In genomic region chr4:7161721-7162214, GRCh38 we compare ENCODE assay signal across 16 cellular contexts. TPM values are rescaled to one million over a fixed set of nuclear protein-coding genes. Genes with fewer than 3 reads are reported as not detected.
A peak's percentile ranks its signal among the peaks of the same experiment; 100 is the strongest.
DNase-seq lines count a peak whose midpoint lies in the region; TF ChIP-seq lines count a peak whose summit lies in the region.
"Had no signal": no experiment of that assay in that cellular context is flagged by ENCODE, and none has a peak within 500 bp of the region (broad histone marks: within the 10 kb centered on the region; RNA-seq: fewer than 3 reads in every experiment).

No MANE protein-coding gene starts in this region.

- peaks cover 9% of the 10 kb centered on the region for H3K4me1 ChIP-seq in suprapubic skin
- H3K4me1 ChIP-seq: gastrocnemius medialis had no signal

- H3K9me3 ChIP-seq in suprapubic skin = no peaks in the 10 kb centered on the region
- H3K9me3 ChIP-seq: gastrocnemius medialis had no signal

- H3K4me3 ChIP-seq in cardiac fibroblast (replicated peaks in 1 of 2; ENCODE audit: low read depth in 2 of 2, low read length in 2 of 2) (no peak overlapping the region), suprapubic skin (no peak overlapping the region)
- H3K4me3 ChIP-seq: gastrocnemius medialis, SK-N-MC had no signal

- no peaks in the 10 kb centered on the region for H3K36me3 ChIP-seq in suprapubic skin
- H3K36me3 ChIP-seq: gastrocnemius medialis had no signal

- no peak for TF ChIP-seq EP300 in suprapubic skin (IDR thresholded peaks at IDR 0.05)

- no peak overlapping the region for H3K27ac ChIP-seq in suprapubic skin
- H3K27ac ChIP-seq: gastrocnemius medialis, SK-N-MC had no signal

- peaks cover 3% of the 10 kb centered on the region for H3K27me3 ChIP-seq in suprapubic skin
- H3K27me3 ChIP-seq: gastrocnemius medialis had no signal

- WGBS in suprapubic skin = 74% methylated on average over 6 of the region's 6 CpGs

- no peak for TF ChIP-seq POLR2A in suprapubic skin (IDR thresholded peaks at IDR 0.05)

- peak; percentile 27 for DNase-seq in activated effector memory CD4-positive, alpha-beta T cell treated with anti-CD3 and anti-CD28 coated beads, Interleukin-2, amount 50 U/mL, for 16 hours
- DNase-seq in activated effector memory CD4-positive, alpha-beta T cell treated with Interleukin-2 at 50 U/mL for 16 hours = no peak
- peak; percentile 8 to 68 for DNase-seq in cardiac fibroblast (ENCODE audit: low read depth in 2 of 2)
- DNase-seq in medulla oblongata (ENCODE audit: extremely low spot score) = peak; percentile 47
- peak; percentile 40 to 54 for DNase-seq in suprapubic skin (ENCODE audit: low spot score in 2 of 2)
- DNase-seq in activated CD4-positive, alpha-beta T cell treated with anti-CD3 and anti-CD28 coated beads, Interleukin-2, amount 50 U/mL, for 48 hours = no peak
- no peak for DNase-seq in NOMO-1 treated with DMSO at 0.1 percent for 48 hours (lab: John Stamatoyannopoulos, UW; ENCODE audit: unreplicated experiment)
- no peak for DNase-seq in NCI-H1694 (lab: John Stamatoyannopoulos, UW)
- DNase-seq: activated B cell treated with CpG ODN at 0.5 μM for 24 hours; activated naive CD8-positive, alpha-beta T cell treated with anti-CD3 and anti-CD28 coated beads, Interleukin-2, amount 50 U/mL, for 24 hours; effector CD4-positive, alpha-beta T cell; naive thymus-derived CD4-positive, alpha-beta T cell; NCI-H1048; small intestine had no signal

- TF ChIP-seq CTCF in cardiac fibroblast (IDR thresholded peaks at IDR 0.05; ENCODE audit: low read depth, low read length) = no peak
- TF ChIP-seq CTCF in suprapubic skin (IDR thresholded peaks at IDR 0.05) = no peak

RNA-seq across cellular contexts. Expression of gene SORCS2, which starts 30.6 kb away (rescaled TPM):
- total RNA-seq in suprapubic skin = 1 to 10 TPM in 3 of 4 donors, under 1 TPM in 1; 0.94 to 4.6 (median 1.3) TPM
- total RNA-seq: activated B cell treated with CpG ODN at 0.5 μM for 24 hours had no signal

Comparison
In these comparisons a context has a peak if more than half of its experiments do, and no peak if none do; other contexts are left out.
1. DNase-seq: peak in activated effector memory CD4-positive, alpha-beta T cell treated with anti-CD3 and anti-CD28 coated beads, Interleukin-2, amount 50 U/mL, for 16 hours (single experiment), cardiac fibroblast (2 of 2), medulla oblongata (single experiment) and suprapubic skin (2 of 2); none in activated effector memory CD4-positive, alpha-beta T cell treated with Interleukin-2 at 50 U/mL for 16 hours (single experiment), activated CD4-positive, alpha-beta T cell treated with anti-CD3 and anti-CD28 coated beads, Interleukin-2, amount 50 U/mL, for 48 hours (0 of 2), NOMO-1 treated with DMSO at 0.1 percent for 48 hours (single experiment) and NCI-H1694 (single experiment).